ENCODE assay signal across 8 cellular contexts in genomic region chr22:30265851-30266444, GRCh38. TPM values are rescaled to one million over a fixed set of nuclear protein-coding genes. Genes with fewer than 3 reads are reported as not detected.
A peak's percentile ranks its signal among the peaks of the same experiment; 100 is the strongest.
DNase-seq lines count a peak whose midpoint lies in the region; ATAC-seq, FAIRE-seq and TF ChIP-seq lines count a peak whose summit lies in the region.

No MANE protein-coding gene starts in this region.

- H3K27me3 Mint-ChIP-seq in effector memory CD8-positive, alpha-beta T cell = no peaks in the 10 kb centered on the region
- no peaks in the 10 kb centered on the region for H3K27me3 Mint-ChIP-seq in osteocyte (ENCODE audit: unreplicated experiment)

- H3K4me3 Mint-ChIP-seq in effector memory CD8-positive, alpha-beta T cell = peak overlapping the region; percentile 86 to 89
- no peak overlapping the region for H3K4me3 Mint-ChIP-seq in osteocyte (ENCODE audit: unreplicated experiment)

- H3K4me3 ChIP-seq in smooth muscle cell = no peak overlapping the region

- H3K9me3 ChIP-seq in smooth muscle cell (replicated peaks; ENCODE audit: low read depth) = no peaks in the 10 kb centered on the region

- H3K27me3 ChIP-seq in smooth muscle cell (ENCODE audit: low read depth) = no peaks in the 10 kb centered on the region

- H3K36me3 ChIP-seq in smooth muscle cell (ENCODE audit: low read depth) = no peaks in the 10 kb centered on the region

- TF ChIP-seq CTCF in smooth muscle cell (IDR thresholded peaks at IDR 0.05; ENCODE audit: borderline replicate concordance, insufficient read depth, poor library complexity, severe bottlenecking) (no peak), osteocyte (IDR thresholded peaks at IDR 0.05) (no peak)

- H2AFZ ChIP-seq in smooth muscle cell (ENCODE audit: low read depth) = no peak overlapping the region

- no peak overlapping the region for H3K9ac ChIP-seq in smooth muscle cell (ENCODE audit: low read depth)

- WGBS in smooth muscle cell (ENCODE audit: low lambda C conversion rate) = 85% methylated on average over 24 of the region's 24 CpGs

- peaks cover 43 to 46% of the 10 kb centered on the region in 2 donors for H3K4me1 Mint-ChIP-seq in effector memory CD8-positive, alpha-beta T cell (ENCODE audit: low read depth in 2 of 2)
- H3K4me1 Mint-ChIP-seq in osteocyte (ENCODE audit: unreplicated experiment) = peaks cover 6% of the 10 kb centered on the region

- no peaks in the 10 kb centered on the region for H4K20me1 ChIP-seq in smooth muscle cell (ENCODE audit: low read depth)

- H3K4me2 ChIP-seq in smooth muscle cell = no peak overlapping the region

- no peak overlapping the region for H3K27ac ChIP-seq in smooth muscle cell (ENCODE audit: low read depth)

- no peaks in the 10 kb centered on the region for H3K4me1 ChIP-seq in smooth muscle cell (ENCODE audit: low read depth)

- DNase-seq in GM19239 (ENCODE audit: insufficient read length, low spot score) (no peak), H4 (ENCODE audit: low spot score) (no peak), smooth muscle cell (lab: John Stamatoyannopoulos, UW; ENCODE audit: unreplicated experiment) (no peak), osteocyte (ENCODE audit: extremely low spot score, unreplicated experiment) (no peak)
- peak; percentile 84 to 88 for DNase-seq in activated CD4-positive, alpha-beta T cell treated with anti-CD3 and anti-CD28 coated beads for 4 hours
- peak; percentile 82 to 84 (median 83) for DNase-seq in effector memory CD8-positive, alpha-beta T cell
- peak; percentile 52 to 71 for DNase-seq in stimulated activated CD4-positive, alpha-beta T cell treated with anti-CD3 and anti-CD28 coated beads, Interleukin-1b, Interleukin-23, amount 100 ng/mL, for 1 hour (ENCODE audit: low read depth in 2 of 2)

- peaks cover 40% of the 10 kb centered on the region for H3K36me3 Mint-ChIP-seq in effector memory CD8-positive, alpha-beta T cell (ENCODE audit: insufficient read depth)
- H3K36me3 Mint-ChIP-seq in osteocyte (ENCODE audit: unreplicated experiment) = no peaks in the 10 kb centered on the region

- peak; percentile 51 for ATAC-seq in HG03439 (IDR thresholded peaks at IDR 0.05; ENCODE audit: unreplicated experiment)
- peak; percentile 73 for ATAC-seq in effector memory CD8-positive, alpha-beta T cell (replicated peaks)

- H3K9me3 Mint-ChIP-seq in effector memory CD8-positive, alpha-beta T cell = no peaks in the 10 kb centered on the region
- no peaks in the 10 kb centered on the region for H3K9me3 Mint-ChIP-seq in osteocyte (ENCODE audit: unreplicated experiment)

- H3K27ac Mint-ChIP-seq in effector memory CD8-positive, alpha-beta T cell = peak overlapping the region; percentile 97 to 98
- H3K27ac Mint-ChIP-seq in osteocyte (ENCODE audit: unreplicated experiment) = no peak overlapping the region

- no peaks in the 10 kb centered on the region for H3K79me2 ChIP-seq in smooth muscle cell (ENCODE audit: low read depth)

- H3F3A ChIP-seq in smooth muscle cell (ENCODE audit: low read depth) = no peaks in the 10 kb centered on the region

- peak; percentile 94 for FAIRE-seq in GM19239 (lab: Jason Lieb, UNC)

RNA-seq across cellular contexts. Expression of gene OSM, which starts 0.7 kb away (rescaled TPM):
- not detected in 2 replicates for total RNA-seq in H4 (2014; rRNA removed; shearing (Covaris generic))
- total RNA-seq in smooth muscle cell (0.27 and 1.5 TPM in 2 replicates), osteocyte (not detected in 2 replicates)
- polyA plus RNA-seq in smooth muscle cell = 0.14 and 1.0 TPM in 2 replicates

RNA-seq across cellular contexts. Expression of gene LIF, which starts 19.4 kb away (rescaled TPM):
- total RNA-seq in H4 (2014; rRNA removed; shearing (Covaris generic)) = 2.2 and 3.9 TPM in 2 replicates
- 29.9 and 40.6 TPM in 2 replicates for total RNA-seq in smooth muscle cell
- 28.9 and 31.2 TPM in 2 replicates for polyA plus RNA-seq in smooth muscle cell
- total RNA-seq in osteocyte = 13.7 and 15.5 TPM in 2 replicates

RNA-seq across cellular contexts. Expression of gene CASTOR1, which starts 23.4 kb away (rescaled TPM):
- 2.9 and 6.6 TPM in 2 replicates for total RNA-seq in H4 (2014; rRNA removed; shearing (Covaris generic))
- total RNA-seq in smooth muscle cell (9.8 and 16.1 TPM in 2 replicates), osteocyte (11.8 and 12.2 TPM in 2 replicates)
- 21.8 and 22.6 TPM in 2 replicates for polyA plus RNA-seq in smooth muscle cell

Comparison
In these comparisons a context has a peak if more than half of its experiments do, and no peak if none do; other contexts are left out.
1. DNase-seq: peak in activated CD4-positive, alpha-beta T cell treated with anti-CD3 and anti-CD28 coated beads for 4 hours (2 of 2), effector memory CD8-positive, alpha-beta T cell (3 of 3) and stimulated activated CD4-positive, alpha-beta T cell treated with anti-CD3 and anti-CD28 coated beads, Interleukin-1b, Interleukin-23, amount 100 ng/mL, for 1 hour (2 of 2); none in GM19239 (single experiment), H4 (single experiment), smooth muscle cell (single experiment) and osteocyte (single experiment).